In the genomic region with DNA sequence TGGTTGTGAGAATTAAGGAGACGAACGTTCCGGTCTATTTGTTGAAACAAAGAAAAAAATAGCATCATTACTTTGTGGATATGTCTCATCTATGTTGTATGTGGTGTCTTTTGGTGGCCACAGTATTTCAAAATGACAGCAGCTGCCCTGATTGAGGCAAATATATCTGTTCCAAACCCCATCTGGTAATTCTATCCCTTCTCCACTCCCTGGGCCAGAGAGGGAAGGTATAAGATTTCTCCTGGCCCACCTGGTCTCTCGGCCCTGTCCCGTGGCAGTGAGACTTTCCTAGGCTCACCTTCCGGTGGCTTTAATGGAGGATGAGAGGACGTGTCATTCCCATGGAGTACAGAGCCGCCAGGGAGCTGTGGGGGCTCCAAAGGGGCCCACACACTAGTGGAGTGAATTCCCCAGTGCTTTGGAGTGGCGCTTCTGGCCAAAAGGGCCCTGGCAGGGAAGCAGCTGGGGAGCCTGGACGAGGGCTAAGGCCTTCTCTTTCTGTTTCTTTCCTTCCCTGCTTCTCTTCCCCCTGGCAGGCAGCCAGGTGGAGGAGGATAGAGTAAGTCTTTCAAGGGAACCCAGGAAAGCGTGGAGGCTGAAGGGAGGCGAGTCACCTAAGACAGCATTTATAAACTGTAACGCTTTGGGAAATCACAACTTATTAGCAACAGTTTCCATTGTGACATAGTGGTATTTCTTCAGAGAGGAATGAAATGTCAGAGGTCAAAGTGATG, we compare ENCODE assay signal across 10 cellular contexts. TPM values are rescaled to one million over a fixed set of nuclear protein-coding genes. Genes with fewer than 3 reads are reported as not detected.
DNase-seq lines count a peak whose midpoint lies in the region; ATAC-seq and TF ChIP-seq lines count a peak whose summit lies in the region.
"Had no signal": no experiment of that assay in that cellular context is flagged by ENCODE, and none has a peak within 500 bp of the region (broad histone marks: within the 10 kb centered on the region; RNA-seq: fewer than 3 reads in every experiment).

No MANE protein-coding gene starts in this region.

- no peaks in the 10 kb centered on the region for H3K27me3 Mint-ChIP-seq in CD4-positive, alpha-beta memory T cell

- H3K27ac ChIP-seq in ascending aorta (peak overlapping the region; percentile 99 to 100), right cardiac atrium (ENCODE audit: low read length) (no peak overlapping the region)
- H3K27ac ChIP-seq in CD4-positive, alpha-beta memory T cell (ENCODE audit: low read depth, low read length) = no peak overlapping the region
- H3K27ac ChIP-seq: 22Rv1 had no signal

- H3K4me3 ChIP-seq in ascending aorta (peak overlapping the region; percentile 81 to 96), right cardiac atrium (ENCODE audit: low read length) (no peak overlapping the region)
- no peak overlapping the region for H3K4me3 ChIP-seq in CD4-positive, alpha-beta memory T cell (ENCODE audit: low read length in 2 of 2)

- H3K27me3 ChIP-seq in ascending aorta (no peaks in the 10 kb centered on the region), right cardiac atrium (ENCODE audit: control insufficient read depth, insufficient read depth) (no peaks in the 10 kb centered on the region)
- no peaks in the 10 kb centered on the region for H3K27me3 ChIP-seq in CD4-positive, alpha-beta memory T cell (ENCODE audit: insufficient read depth, low read length)

- peaks cover 4 to 7% of the 10 kb centered on the region in 2 donors for H3K36me3 Mint-ChIP-seq in CD4-positive, alpha-beta memory T cell

- POLR2A ChIA-PET in CD4-positive, alpha-beta memory T cell (lab: Charles Lee; ENCODE audit: partially characterized antibody) = no interaction called here

- CTCF ChIA-PET in CD4-positive, alpha-beta memory T cell (lab: Charles Lee; ENCODE audit: partially characterized antibody) = no interaction called here

- H3K4me1 ChIP-seq in ascending aorta = peaks cover 18 to 57% of the 10 kb centered on the region in 2 donors
- peaks cover 39% of the 10 kb centered on the region for H3K4me1 ChIP-seq in right cardiac atrium (ENCODE audit: control insufficient read depth, insufficient read depth, low read length)
- peaks cover 45% of the 10 kb centered on the region for H3K4me1 ChIP-seq in CD4-positive, alpha-beta memory T cell (ENCODE audit: insufficient read depth, low read length)

- no peak for TF ChIP-seq CTCF in ascending aorta (IDR thresholded peaks at IDR 0.05)

- H3K9me3 Mint-ChIP-seq in CD4-positive, alpha-beta memory T cell = peaks cover 0 to 2% (median 0%) of the 10 kb centered on the region in 8 donors
- H3K9me3 Mint-ChIP-seq: activated B cell treated with CpG ODN at 0.5 μM for 24 hours had no signal

- H3K27ac Mint-ChIP-seq in CD4-positive, alpha-beta memory T cell = peak overlapping the region in 3 of 7 donors; percentile 57 to 75 (median 68)
- H3K27ac Mint-ChIP-seq: activated B cell treated with CpG ODN at 0.5 μM for 24 hours had no signal

- 62% methylated on average over 13 of the region's 13 CpGs for WGBS in right cardiac atrium

- H3K4me3 Mint-ChIP-seq in CD4-positive, alpha-beta memory T cell = peak overlapping the region in 1 of 8 donors; percentile 20
- H3K4me3 Mint-ChIP-seq: activated B cell treated with CpG ODN at 0.5 μM for 24 hours had no signal

- peaks cover 12 to 55% (median 31%) of the 10 kb centered on the region in 4 donors for H3K4me1 Mint-ChIP-seq in CD4-positive, alpha-beta memory T cell

- H3K9me3 ChIP-seq in ascending aorta = no peaks in the 10 kb centered on the region
- no peaks in the 10 kb centered on the region for H3K9me3 ChIP-seq in right cardiac atrium (ENCODE audit: control insufficient read depth, low read length)
- no peaks in the 10 kb centered on the region for H3K9me3 ChIP-seq in CD4-positive, alpha-beta memory T cell (ENCODE audit: control insufficient read depth in 1 of 2, low read length in 2 of 2)

- peaks cover 26 to 51% of the 10 kb centered on the region in 2 donors for H3K36me3 ChIP-seq in ascending aorta
- H3K36me3 ChIP-seq in CD4-positive, alpha-beta memory T cell (ENCODE audit: insufficient read depth, low read length) = no peaks in the 10 kb centered on the region

- intact Hi-C loops in ascending aorta (cut with DNase I) = loop anchor here (5.0 to 10.0 kb wide), 4 partner anchors 171 to 676 kb away; a partner anchor contains a TSS
- intact Hi-C loops in right cardiac atrium (cut with DNase I) = loop anchor here in 3 of 4 donors (5.0 to 10.0 kb wide), 6 partner anchors 441 to 696 kb away; a partner anchor contains a TSS
- intact Hi-C loops in CD4-positive, alpha-beta memory T cell (cut with micrococcal nuclease) = no loop called here

- DNase-seq in DMS 273 (lab: John Stamatoyannopoulos, UW; ENCODE audit: unreplicated experiment) (peak; percentile 53), DMS 273 treated with DMSO at 0.1 percent for 48 hours (lab: John Stamatoyannopoulos, UW) (no peak), ascending aorta (ENCODE audit: low spot score in 2 of 2) (no peak), right cardiac atrium (peak; percentile 65 to 81 (median 67)), stromal cell of bone marrow (ENCODE audit: low read depth) (peak; percentile 61), hepatic stellate cell (ENCODE audit: low spot score) (no peak)
- DNase-seq in CD4-positive, alpha-beta memory T cell = no peak
- DNase-seq: activated B cell treated with CpG ODN at 0.5 μM for 24 hours had no signal

- no peak for ATAC-seq in right cardiac atrium
- no peak for ATAC-seq in HG03045 (IDR thresholded peaks at IDR 0.05; ENCODE audit: unreplicated experiment)

RNA-seq across cellular contexts. Expression of a gene that starts 5.6 kb away (rescaled TPM):
- total RNA-seq in ascending aorta (185 TPM), right cardiac atrium (100 to 1,000 TPM in 1 of 4 donors, 10 to 100 TPM in 3; 38.9 to 128 (median 56.6) TPM)
- 46.4 TPM for polyA plus RNA-seq in right cardiac atrium
- total RNA-seq in CD4-positive, alpha-beta memory T cell = 1 to 10 TPM; 6.6 to 6.7 TPM
- polyA plus RNA-seq in CD4-positive, alpha-beta memory T cell = 1 to 10 TPM; 4.7 to 5.0 TPM

Comparison
In these comparisons a context has a peak if more than half of its experiments do, and no peak if none do; other contexts are left out.
1. DNase-seq: peak in DMS 273 (single experiment), right cardiac atrium (3 of 3) and stromal cell of bone marrow (single experiment); none in DMS 273 treated with DMSO at 0.1 percent for 48 hours (single experiment), ascending aorta (0 of 2), hepatic stellate cell (single experiment) and CD4-positive, alpha-beta memory T cell (0 of 5).
2. H3K27ac ChIP-seq: peak in ascending aorta (2 of 2); none in right cardiac atrium (single experiment) and CD4-positive, alpha-beta memory T cell (single experiment).
3. H3K4me3 ChIP-seq: peak in ascending aorta (2 of 2); none in right cardiac atrium (single experiment) and CD4-positive, alpha-beta memory T cell (0 of 2).
4. RNA of a gene that starts 5.6 kb away (total RNA-seq): 185 TPM in ascending aorta (single experiment) and 38.9 to 128 TPM in right cardiac atrium; 6.6 to 6.7 TPM in CD4-positive, alpha-beta memory T cell; every median in the first group is over 4 times any median in the second.